In genomic region chr12:3896851-3897351, GRCh38 we compare ENCODE assay signal across 11 cellular contexts. TPM values are rescaled to one million over a fixed set of nuclear protein-coding genes. Genes with fewer than 3 reads are reported as not detected.
DNase-seq lines count a peak whose midpoint lies in the region; ATAC-seq and TF ChIP-seq lines count a peak whose summit lies in the region.
"Had no signal": no experiment of that assay in that cellular context is flagged by ENCODE, and none has a peak within 500 bp of the region (broad histone marks: within the 10 kb centered on the region; RNA-seq: fewer than 3 reads in every experiment).

No MANE protein-coding gene starts in this region.

- H3K23ac ChIP-seq in trophoblast cell (ENCODE audit: low read length) (no peak overlapping the region), H9 (ENCODE audit: insufficient read length, low read depth, low read length) (no peak overlapping the region)

- H3K14ac ChIP-seq in trophoblast cell (ENCODE audit: low read length), result peak overlapping the region; percentile 37
- no peak overlapping the region for H3K14ac ChIP-seq in H9 (ENCODE audit: insufficient read depth, low read length)

- no peak for ATAC-seq in GM19455 (IDR thresholded peaks at IDR 0.05; ENCODE audit: unreplicated experiment)

- no peak overlapping the region for H4K12ac ChIP-seq in trophoblast cell (ENCODE audit: low read depth, low read length)

- H2BK20ac ChIP-seq in H9 (ENCODE audit: low read depth, low read length, poor library complexity, severe bottlenecking), result no peak overlapping the region

- H4K91ac ChIP-seq in trophoblast cell (ENCODE audit: low read depth, low read length) (peak overlapping the region; percentile 30), H9 (ENCODE audit: insufficient read length, low read depth, low read length) (no peak overlapping the region)

- no peak overlapping the region for H3T11ph ChIP-seq in H9 (ENCODE audit: low read length)

- H2AFZ ChIP-seq in trophoblast cell (ENCODE audit: insufficient read depth, low read length, poor library complexity), result no peak overlapping the region
- H2AFZ ChIP-seq in H9 (ENCODE audit: low read length), result no peak overlapping the region

- H3K79me2 ChIP-seq in trophoblast cell (ENCODE audit: control insufficient read depth, insufficient read depth, low read length, poor library complexity), result no peaks in the 10 kb centered on the region
- H3K79me2 ChIP-seq in H9 (ENCODE audit: insufficient read depth, low read length), result no peaks in the 10 kb centered on the region

- TF ChIP-seq CTCF in HEK293 (tag by site-specific recombination; IDR thresholded peaks at IDR 0.05), result no peak
- no peak for TF ChIP-seq CTCF in fibroblast of mammary gland (conservative IDR thresholded peaks at IDR 0.05; ENCODE audit: control insufficient read depth, insufficient read depth, low read depth, low read length)
- TF ChIP-seq CTCF in H9 (conservative IDR thresholded peaks at IDR 0.05), result no peak

- H3K23me2 ChIP-seq in H9 (ENCODE audit: insufficient read length, low read depth, low read length, poor library complexity, severe bottlenecking), result no peaks in the 10 kb centered on the region

- H3K4me1 ChIP-seq in HEK293 (ENCODE audit: control insufficient read depth, insufficient read depth, low read length) (no peaks in the 10 kb centered on the region), SJCRH30 (peaks cover 36% of the 10 kb centered on the region), trophoblast cell (ENCODE audit: control insufficient read depth in 1 of 2, insufficient read depth in 2 of 2, low read length in 2 of 2) (peaks cover 0 to 5% of the 10 kb centered on the region in 2 experiments), H9 (ENCODE audit: insufficient read depth, low read length) (no peaks in the 10 kb centered on the region)
- H3K4me1 ChIP-seq: SJSA1 had no signal

- H3K4ac ChIP-seq in trophoblast cell (ENCODE audit: low read depth, low read length) (no peak overlapping the region), H9 (ENCODE audit: low read depth, low read length) (no peak overlapping the region)

- H3K36me3 Mint-ChIP-seq in H9 (ENCODE audit: insufficient read depth in 1 of 3, low read depth in 3 of 3), result no peaks in the 10 kb centered on the region

- H4K20me1 ChIP-seq in H9 (ENCODE audit: control insufficient read depth, insufficient read depth, insufficient read length), result no peaks in the 10 kb centered on the region

- H3K9me3 Mint-ChIP-seq in H9, result no peaks in the 10 kb centered on the region

- CTCF ChIA-PET in HEK293 (lab: Yijun Ruan, JAX), result interaction anchor here (0.6 to 2.7 kb wide), 4 partner anchors 8 to 379 kb away, joined by 4 to 23 read pairs (median 6); no protein-coding TSS in a partner anchor

- H4K8ac ChIP-seq in trophoblast cell (ENCODE audit: low read depth, low read length) (no peak overlapping the region), H9 (replicated peaks; ENCODE audit: insufficient read length, low read depth, low read length) (no peak overlapping the region)

- H3K27ac ChIP-seq in HEK293 (ENCODE audit: extremely low read depth, low read depth, low read length), result no peak overlapping the region
- H3K27ac ChIP-seq in SJCRH30, result peak overlapping the region; percentile 53
- H3K27ac ChIP-seq in trophoblast cell (ENCODE audit: low read depth, low read length), result peak overlapping the region; percentile 82
- H3K27ac ChIP-seq in H9 (ENCODE audit: insufficient read length, low read depth, low read length), result no peak overlapping the region
- H3K27ac ChIP-seq: SJSA1 had no signal

- H3K9ac ChIP-seq in trophoblast cell (ENCODE audit: low read length) (no peak overlapping the region), H9 (ENCODE audit: extremely low read depth, insufficient read length, low read length) (no peak overlapping the region)

- H3K18ac ChIP-seq in trophoblast cell (ENCODE audit: low read length) (no peak overlapping the region), H9 (ENCODE audit: insufficient read length, low read depth, low read length) (no peak overlapping the region)

- H3K36me3 ChIP-seq in HEK293 (ENCODE audit: control insufficient read depth in 2 of 2, insufficient read depth in 1 of 2, low read length in 2 of 2) (no peaks in the 10 kb centered on the region), SJCRH30 (no peaks in the 10 kb centered on the region), trophoblast cell (ENCODE audit: control insufficient read depth in 1 of 2, insufficient read depth in 2 of 2, low read length in 2 of 2) (no peaks in the 10 kb centered on the region)
- H3K36me3 ChIP-seq: SJSA1 had no signal

- H3K4me3 ChIP-seq in HEK293 (ENCODE audit: low read depth, low read length) (no peak overlapping the region), SJCRH30 (no peak overlapping the region), fibroblast of mammary gland (ENCODE audit: control insufficient read depth, low read depth, low read length) (no peak overlapping the region), trophoblast cell (ENCODE audit: low read depth, low read length) (no peak overlapping the region)
- H3K4me3 ChIP-seq: SJSA1 had no signal

- H3K4me3 Mint-ChIP-seq in H9, result no peak overlapping the region

- H3K27me3 Mint-ChIP-seq in H9 (ENCODE audit: low read depth), result no peaks in the 10 kb centered on the region

- WGBS in trophoblast cell (ENCODE audit: extremely low coverage, insufficient coverage, insufficient read length), result no CpG with 5 or more reads among the region's 1 CpG
- WGBS in H9 (ENCODE audit: extremely low coverage, insufficient read length, low lambda C conversion rate), result no CpG with 5 or more reads among the region's 1 CpG

- no peak overlapping the region for H4K5ac ChIP-seq in H9 (ENCODE audit: insufficient read length, low read depth, low read length)

- H2BK12ac ChIP-seq in trophoblast cell (ENCODE audit: low read length), result no peak overlapping the region
- no peak overlapping the region for H2BK12ac ChIP-seq in H9 (ENCODE audit: insufficient read length, low read depth, low read length)

- H2BK5ac ChIP-seq in trophoblast cell (ENCODE audit: low read depth, low read length, poor library complexity), result peak overlapping the region; percentile 51
- no peak overlapping the region for H2BK5ac ChIP-seq in H9 (ENCODE audit: insufficient read length, low read length)

- no peak overlapping the region for H3K56ac ChIP-seq in H9 (ENCODE audit: insufficient read length, low read depth, low read length)

- peaks cover 6 to 9% of the 10 kb centered on the region in 2 experiments for H3K4me1 Mint-ChIP-seq in H9

- H3K27me3 ChIP-seq in SJCRH30 (no peaks in the 10 kb centered on the region), trophoblast cell (ENCODE audit: insufficient read depth, low read length) (no peaks in the 10 kb centered on the region), H9 (ENCODE audit: insufficient read depth, low read length) (no peaks in the 10 kb centered on the region)
- H3K27me3 ChIP-seq: SJSA1 had no signal

- no peak overlapping the region for H3K27ac Mint-ChIP-seq in H9

- POLR2A ChIA-PET in HEK293 (lab: Yijun Ruan, JAX), result interaction anchor here (0.8 kb wide), 1 partner anchor 23 kb away, joined by 3 read pairs; the partner anchor contains the start of gene PARP11

- H3K79me1 ChIP-seq in trophoblast cell (ENCODE audit: low read length) (peaks cover 2% of the 10 kb centered on the region), H9 (ENCODE audit: insufficient read depth, low read depth, low read length, poor library complexity, severe bottlenecking) (no peaks in the 10 kb centered on the region)

- H3K4me2 ChIP-seq in trophoblast cell (ENCODE audit: low read length) (peak overlapping the region; percentile 24), H9 (ENCODE audit: insufficient read depth, insufficient read length, low read length) (no peak overlapping the region)

- H3K9me3 ChIP-seq in HEK293 (ENCODE audit: control insufficient read depth, insufficient read depth, low read depth, low read length) (no peaks in the 10 kb centered on the region), SJCRH30 (replicated peaks) (no peaks in the 10 kb centered on the region), trophoblast cell (ENCODE audit: insufficient read depth, low read depth, low read length) (peaks cover 2% of the 10 kb centered on the region), H9 (ENCODE audit: control insufficient read depth, low read depth, low read length) (no peaks in the 10 kb centered on the region)
- H3K9me3 ChIP-seq: SJSA1 had no signal

- H2BK15ac ChIP-seq in H9 (ENCODE audit: low read depth, low read length), result no peak overlapping the region

- H2AK5ac ChIP-seq in trophoblast cell (ENCODE audit: low read length), result no peak overlapping the region
- H2AK5ac ChIP-seq in H9 (ENCODE audit: insufficient read length, low read length), result no peak overlapping the region

- H2BK120ac ChIP-seq in trophoblast cell (ENCODE audit: insufficient read depth, low read length, poor library complexity) (peak overlapping the region; percentile 64), H9 (ENCODE audit: low read depth, low read length, poor library complexity, severe bottlenecking) (no peak overlapping the region)

- peak; percentile 34 to 45 for DNase-seq in SJCRH30
- DNase-seq in fibroblast of mammary gland (ENCODE audit: low read depth), result peak; percentile 18
- peak; percentile 60 to 85 for DNase-seq in trophoblast cell
- DNase-seq in stimulated activated CD4-positive, alpha-beta T cell treated with anti-CD3 and anti-CD28 coated beads, Interleukin-15, amount 100 ng/mL, for 24 hours, result no peak
- no peak for DNase-seq in H9
- no peak for DNase-seq in cerebellar cortex (ENCODE audit: low spot score)
- DNase-seq: activated gamma-delta T cell treated with Interleukin-2 at 50 U/mL for 16 hours, NCI-H1417 treated with DMSO at 0.1 percent for 48 hours had no signal

TF ChIP-seq in HEK293, 187 proteins besides CTCF, POLR2A, EP300 and RAD21 (continues in another document):
- TF ChIP-seq ZNF335 (tag by site-specific recombination; conservative IDR thresholded peaks at IDR 0.05) (peak; percentile 16; the same call in 1 of the 2 replicates), ELK4 (IDR thresholded peaks at IDR 0.05; ENCODE audit: borderline replicate concordance, low read depth, low read length) (no peak)

RNA-seq across cellular contexts. Expression of gene PARP11, which starts 23.7 kb away (rescaled TPM):
- total RNA-seq in SJCRH30 (2014; rRNA removed; shearing (Covaris generic)), result 13.0 and 13.4 TPM in 2 replicates
- 5.7 and 7.8 TPM in 2 replicates for polyA plus RNA-seq in trophoblast cell (2013)
- total RNA-seq in H9 (2021), result 11.3 and 12.7 TPM in 2 replicates

Comparison
In these comparisons a context has a peak if more than half of its experiments do, and no peak if none do; other contexts are left out.
1. H3K27ac ChIP-seq: peak in SJCRH30 (single experiment) and trophoblast cell (single experiment); none in HEK293 (single experiment) and H9 (single experiment).
2. DNase-seq: peak in SJCRH30 (2 of 2), fibroblast of mammary gland (single experiment) and trophoblast cell (2 of 2); none in stimulated activated CD4-positive, alpha-beta T cell treated with anti-CD3 and anti-CD28 coated beads, Interleukin-15, amount 100 ng/mL, for 24 hours (single experiment), H9 (single experiment) and cerebellar cortex (single experiment).